In genomic region chr17:63878413-63878812, GRCh38 we compare ENCODE assay signal across 12 cellular contexts. TPM values are rescaled to one million over a fixed set of nuclear protein-coding genes. Genes with fewer than 3 reads are reported as not detected.
"Had no signal": no experiment of that assay in that cellular context is flagged by ENCODE, and none has a peak within 500 bp of the region (broad histone marks: within the 10 kb centered on the region; RNA-seq: fewer than 3 reads in every experiment).

No MANE protein-coding gene starts in this region.

RNA-seq across cellular contexts. Expression of gene GH2, which starts 3.3 kb away (rescaled TPM):
- total RNA-seq: activated CD4-positive, alpha-beta memory T cell treated with anti-CD3 and anti-CD28 coated beads, Interleukin-2, amount 10 ng/mL, durations not matched to agents 7 days and 5 days; activated CD4-positive, alpha-beta T cell treated with anti-CD3 and anti-CD28 coated beads for 36 hours; activated CD4-positive, alpha-beta T cell treated with anti-CD3 and anti-CD28 coated beads, Interleukin-2, amount 10 ng/mL, durations not matched to agents 7 days and 5 days; activated CD8-positive, alpha-beta memory T cell treated with anti-CD3 and anti-CD28 coated beads, Interleukin-2, amount 10 ng/mL, durations not matched to agents 7 days and 5 days; activated CD8-positive, alpha-beta T cell treated with anti-CD3 and anti-CD28 coated beads, Interleukin-2, amount 10 ng/mL, durations not matched to agents 7 days and 5 days; activated naive CD8-positive, alpha-beta T cell treated with anti-CD3 and anti-CD28 coated beads, Interleukin-2, amount 10 ng/mL, durations not matched to agents 7 days and 5 days; activated T-helper 2 cell treated with anti-CD3 and anti-CD28 coated beads, Interferon-gamma antibody, Interleukin-2, Interleukin-4, amounts not matched to agents 10 μg/mL and 5 μg/mL and 100 μg/mL, durations not matched to agents 14 hours and 24 hours and 36 hours; ascending aorta; bronchial epithelial cell; cardiac muscle cell; chondrocyte had no signal
- polyA plus RNA-seq: adipose tissue had no signal

RNA-seq across cellular contexts. Expression of gene CSH2, which starts 4.9 kb away (rescaled TPM):
- total RNA-seq: activated CD4-positive, alpha-beta memory T cell treated with anti-CD3 and anti-CD28 coated beads, Interleukin-2, amount 10 ng/mL, durations not matched to agents 7 days and 5 days; activated CD4-positive, alpha-beta T cell treated with anti-CD3 and anti-CD28 coated beads for 36 hours; activated CD4-positive, alpha-beta T cell treated with anti-CD3 and anti-CD28 coated beads, Interleukin-2, amount 10 ng/mL, durations not matched to agents 7 days and 5 days; activated CD8-positive, alpha-beta memory T cell treated with anti-CD3 and anti-CD28 coated beads, Interleukin-2, amount 10 ng/mL, durations not matched to agents 7 days and 5 days; activated CD8-positive, alpha-beta T cell treated with anti-CD3 and anti-CD28 coated beads, Interleukin-2, amount 10 ng/mL, durations not matched to agents 7 days and 5 days; activated naive CD8-positive, alpha-beta T cell treated with anti-CD3 and anti-CD28 coated beads, Interleukin-2, amount 10 ng/mL, durations not matched to agents 7 days and 5 days; activated T-helper 2 cell treated with anti-CD3 and anti-CD28 coated beads, Interferon-gamma antibody, Interleukin-2, Interleukin-4, amounts not matched to agents 10 μg/mL and 5 μg/mL and 100 μg/mL, durations not matched to agents 14 hours and 24 hours and 36 hours; ascending aorta; bronchial epithelial cell; cardiac muscle cell; chondrocyte had no signal
- polyA plus RNA-seq: adipose tissue, cardiac muscle cell had no signal

RNA-seq across cellular contexts. Expression of gene CSH1, which starts 18.0 kb away (rescaled TPM):
- total RNA-seq: activated CD4-positive, alpha-beta memory T cell treated with anti-CD3 and anti-CD28 coated beads, Interleukin-2, amount 10 ng/mL, durations not matched to agents 7 days and 5 days; activated CD4-positive, alpha-beta T cell treated with anti-CD3 and anti-CD28 coated beads for 36 hours; activated CD4-positive, alpha-beta T cell treated with anti-CD3 and anti-CD28 coated beads, Interleukin-2, amount 10 ng/mL, durations not matched to agents 7 days and 5 days; activated CD8-positive, alpha-beta memory T cell treated with anti-CD3 and anti-CD28 coated beads, Interleukin-2, amount 10 ng/mL, durations not matched to agents 7 days and 5 days; activated CD8-positive, alpha-beta T cell treated with anti-CD3 and anti-CD28 coated beads, Interleukin-2, amount 10 ng/mL, durations not matched to agents 7 days and 5 days; activated naive CD8-positive, alpha-beta T cell treated with anti-CD3 and anti-CD28 coated beads, Interleukin-2, amount 10 ng/mL, durations not matched to agents 7 days and 5 days; activated T-helper 2 cell treated with anti-CD3 and anti-CD28 coated beads, Interferon-gamma antibody, Interleukin-2, Interleukin-4, amounts not matched to agents 10 μg/mL and 5 μg/mL and 100 μg/mL, durations not matched to agents 14 hours and 24 hours and 36 hours; ascending aorta; bronchial epithelial cell; cardiac muscle cell; chondrocyte had no signal
- polyA plus RNA-seq: adipose tissue, cardiac muscle cell had no signal

RNA-seq across cellular contexts. Expression of gene CSHL1, which starts 32.6 kb away (rescaled TPM):
- total RNA-seq: activated CD4-positive, alpha-beta memory T cell treated with anti-CD3 and anti-CD28 coated beads, Interleukin-2, amount 10 ng/mL, durations not matched to agents 7 days and 5 days; activated CD4-positive, alpha-beta T cell treated with anti-CD3 and anti-CD28 coated beads for 36 hours; activated CD4-positive, alpha-beta T cell treated with anti-CD3 and anti-CD28 coated beads, Interleukin-2, amount 10 ng/mL, durations not matched to agents 7 days and 5 days; activated CD8-positive, alpha-beta memory T cell treated with anti-CD3 and anti-CD28 coated beads, Interleukin-2, amount 10 ng/mL, durations not matched to agents 7 days and 5 days; activated CD8-positive, alpha-beta T cell treated with anti-CD3 and anti-CD28 coated beads, Interleukin-2, amount 10 ng/mL, durations not matched to agents 7 days and 5 days; activated naive CD8-positive, alpha-beta T cell treated with anti-CD3 and anti-CD28 coated beads, Interleukin-2, amount 10 ng/mL, durations not matched to agents 7 days and 5 days; activated T-helper 2 cell treated with anti-CD3 and anti-CD28 coated beads, Interferon-gamma antibody, Interleukin-2, Interleukin-4, amounts not matched to agents 10 μg/mL and 5 μg/mL and 100 μg/mL, durations not matched to agents 14 hours and 24 hours and 36 hours; ascending aorta; bronchial epithelial cell; cardiac muscle cell; chondrocyte had no signal
- polyA plus RNA-seq: adipose tissue, cardiac muscle cell had no signal
